8 cellular contexts compared by ENCODE assay signal in the genomic region with DNA sequence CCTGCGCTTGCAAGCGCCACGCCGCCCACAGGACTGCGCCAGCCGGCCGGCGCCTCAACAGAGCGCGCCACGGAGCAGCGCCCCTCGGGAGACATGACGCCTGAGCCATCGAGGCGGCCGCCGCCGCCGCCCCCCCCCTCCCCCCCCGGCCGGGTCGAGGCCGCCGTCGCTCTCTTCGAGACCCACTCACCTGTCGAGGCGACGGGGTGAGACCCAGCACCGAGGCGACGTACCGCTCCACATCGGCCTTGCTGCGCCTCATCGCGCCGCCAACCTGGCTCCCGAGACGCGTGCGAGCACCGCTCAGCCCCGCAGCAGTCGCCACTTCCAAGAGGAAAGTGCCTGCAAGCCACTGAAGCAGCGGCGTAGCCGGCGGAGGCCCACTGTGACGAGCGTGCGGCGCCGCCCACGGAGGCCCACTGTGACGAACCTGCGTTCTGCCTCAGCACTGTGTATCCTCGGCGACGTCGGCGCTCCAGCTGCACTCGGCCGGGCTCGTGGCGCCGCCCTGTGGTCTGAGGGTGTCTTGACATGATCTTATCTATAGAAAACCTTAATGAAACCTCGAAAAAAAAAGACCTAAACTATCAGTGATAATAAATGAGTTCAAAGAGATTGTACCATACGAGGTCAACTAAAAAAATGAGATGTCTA. TPM values are rescaled to one million over a fixed set of nuclear protein-coding genes. Genes with fewer than 3 reads are reported as not detected.
DNase-seq lines count a peak whose midpoint lies in the region; ATAC-seq and TF ChIP-seq lines count a peak whose summit lies in the region.
"Not testable (repeated sequence)": the region's sequence is repeated elsewhere in the genome, so short reads cannot be mapped to it uniquely, and the experiment has no call there.

TSS of gene RGPD6 (minus strand) at position 460 of the 654 bp plus-strand sequence. CDS start at position 262, 198 bp downstream.

- H3K27ac ChIP-seq in esophagus squamous epithelium: not testable (repeated sequence)

- not testable (repeated sequence) for H3K36me3 ChIP-seq in esophagus squamous epithelium

- not testable (repeated sequence) for H3K4me3 Mint-ChIP-seq in activated T-helper 2 cell treated with anti-CD3 and anti-CD28 coated beads, Interferon-gamma antibody, Interleukin-2, Interleukin-4, amounts not matched to agents 10 μg/mL and 5 μg/mL and 100 μg/mL, durations not matched to agents 14 hours and 24 hours and 36 hours (ENCODE audit: low read depth); memory B cell; stimulated activated memory B cell treated with anti-CD40 and anti-IgM and Interleukin-4, amounts not matched to agents 10 μg/mL and 1 μg/mL and 100 μg/mL, for 72 hours

- WGBS in esophagus squamous epithelium, 2 donors: no CpG with 5 or more reads among the region's 70 CpGs

- H3K4me3 ChIP-seq in esophagus squamous epithelium: not testable (repeated sequence)

- H3K36me3 Mint-ChIP-seq in activated T-helper 2 cell treated with anti-CD3 and anti-CD28 coated beads, Interferon-gamma antibody, Interleukin-2, Interleukin-4, amounts not matched to agents 10 μg/mL and 5 μg/mL and 100 μg/mL, durations not matched to agents 14 hours and 24 hours and 36 hours (ENCODE audit: low read depth); memory B cell; stimulated activated memory B cell treated with anti-CD40 and anti-IgM and Interleukin-4, amounts not matched to agents 10 μg/mL and 1 μg/mL and 100 μg/mL, for 72 hours: not testable (repeated sequence)

- H3K27me3 ChIP-seq in esophagus squamous epithelium: not testable (repeated sequence)

- intact Hi-C loops in activated T-helper 2 cell treated with anti-CD3 and anti-CD28 coated beads, Interferon-gamma antibody, Interleukin-2, Interleukin-4, amounts not matched to agents 10 μg/mL and 5 μg/mL and 100 μg/mL, durations not matched to agents 14 hours and 24 hours and 36 hours (cut with micrococcal nuclease); esophagus squamous epithelium (cut with DNase I): not testable (repeated sequence)

- not testable (repeated sequence) for H3K4me1 ChIP-seq in esophagus squamous epithelium

- H3K27ac Mint-ChIP-seq in activated T-helper 2 cell treated with anti-CD3 and anti-CD28 coated beads, Interferon-gamma antibody, Interleukin-2, Interleukin-4, amounts not matched to agents 10 μg/mL and 5 μg/mL and 100 μg/mL, durations not matched to agents 14 hours and 24 hours and 36 hours; memory B cell; stimulated activated memory B cell treated with anti-CD40 and anti-IgM and Interleukin-4, amounts not matched to agents 10 μg/mL and 1 μg/mL and 100 μg/mL, for 72 hours: not testable (repeated sequence)

- not testable (repeated sequence) for H3K4me1 Mint-ChIP-seq in activated T-helper 2 cell treated with anti-CD3 and anti-CD28 coated beads, Interferon-gamma antibody, Interleukin-2, Interleukin-4, amounts not matched to agents 10 μg/mL and 5 μg/mL and 100 μg/mL, durations not matched to agents 14 hours and 24 hours and 36 hours (ENCODE audit: low read depth); memory B cell; stimulated activated memory B cell treated with anti-CD40 and anti-IgM and Interleukin-4, amounts not matched to agents 10 μg/mL and 1 μg/mL and 100 μg/mL, for 72 hours

- DNase-seq in G401 (ENCODE audit: low spot score); activated T-helper 2 cell treated with anti-CD3 and anti-CD28 coated beads, Interferon-gamma antibody, Interleukin-2, Interleukin-4, amounts not matched to agents 10 μg/mL and 5 μg/mL and 100 μg/mL, durations not matched to agents 14 hours and 24 hours and 36 hours (ENCODE audit: low spot score); esophagus squamous epithelium (lab: John Stamatoyannopoulos, UW); memory B cell (ENCODE audit: low spot score in 2 of 2): not testable (repeated sequence)

- in situ Hi-C loops in G401 (cut with HindIII; ENCODE audit: low sequenced_read_pairs): not testable (repeated sequence)

- TF ChIP-seq CTCF in esophagus squamous epithelium (IDR thresholded peaks at IDR 0.05): not testable (repeated sequence)

- not testable (repeated sequence) for H3K27me3 Mint-ChIP-seq in activated T-helper 2 cell treated with anti-CD3 and anti-CD28 coated beads, Interferon-gamma antibody, Interleukin-2, Interleukin-4, amounts not matched to agents 10 μg/mL and 5 μg/mL and 100 μg/mL, durations not matched to agents 14 hours and 24 hours and 36 hours (ENCODE audit: low read depth); memory B cell; stimulated activated memory B cell treated with anti-CD40 and anti-IgM and Interleukin-4, amounts not matched to agents 10 μg/mL and 1 μg/mL and 100 μg/mL, for 72 hours

- TF ChIP-seq POLR2A in esophagus squamous epithelium (IDR thresholded peaks at IDR 0.05): not testable (repeated sequence)

- H3K9me3 Mint-ChIP-seq in activated T-helper 2 cell treated with anti-CD3 and anti-CD28 coated beads, Interferon-gamma antibody, Interleukin-2, Interleukin-4, amounts not matched to agents 10 μg/mL and 5 μg/mL and 100 μg/mL, durations not matched to agents 14 hours and 24 hours and 36 hours; memory B cell; stimulated activated memory B cell treated with anti-CD40 and anti-IgM and Interleukin-4, amounts not matched to agents 10 μg/mL and 1 μg/mL and 100 μg/mL, for 72 hours: not testable (repeated sequence)

- H3K9me3 ChIP-seq in esophagus squamous epithelium: not testable (repeated sequence)

- ATAC-seq in GM21367 (IDR thresholded peaks at IDR 0.05; ENCODE audit: unreplicated experiment): peak; percentile 98
- peak; percentile 99 for ATAC-seq in HG02885 (IDR thresholded peaks at IDR 0.05; ENCODE audit: poor library complexity, unreplicated experiment)
- ATAC-seq in HG03575 (IDR thresholded peaks at IDR 0.05; ENCODE audit: extremely low read depth, insufficient number of reproducible peaks, low FRiP score, unreplicated experiment): peak; percentile 86
- ATAC-seq in memory B cell (ENCODE audit: low read depth): peak; percentile 98
- peak; percentile 100 for ATAC-seq in stimulated activated memory B cell treated with anti-CD40 and anti-IgM and Interleukin-4, amounts not matched to agents 10 μg/mL and 1 μg/mL and 100 μg/mL, for 72 hours

RNA-seq across cellular contexts. Expression of gene RGPD6, which starts in this region (rescaled TPM):
- 23.1 and 35.0 TPM in 2 replicates for total RNA-seq in G401 (2014; rRNA removed; shearing (Covaris generic))
- total RNA-seq in activated T-helper 2 cell treated with anti-CD3 and anti-CD28 coated beads, Interferon-gamma antibody, Interleukin-2, Interleukin-4, amounts not matched to agents 10 μg/mL and 5 μg/mL and 100 μg/mL, durations not matched to agents 14 hours and 24 hours and 36 hours: 13.0 and 20.9 TPM in 2 replicates
- 10 to 100 TPM; 11.4 to 49.6 (median 17.0) TPM for total RNA-seq in esophagus squamous epithelium
